In the genomic region with DNA sequence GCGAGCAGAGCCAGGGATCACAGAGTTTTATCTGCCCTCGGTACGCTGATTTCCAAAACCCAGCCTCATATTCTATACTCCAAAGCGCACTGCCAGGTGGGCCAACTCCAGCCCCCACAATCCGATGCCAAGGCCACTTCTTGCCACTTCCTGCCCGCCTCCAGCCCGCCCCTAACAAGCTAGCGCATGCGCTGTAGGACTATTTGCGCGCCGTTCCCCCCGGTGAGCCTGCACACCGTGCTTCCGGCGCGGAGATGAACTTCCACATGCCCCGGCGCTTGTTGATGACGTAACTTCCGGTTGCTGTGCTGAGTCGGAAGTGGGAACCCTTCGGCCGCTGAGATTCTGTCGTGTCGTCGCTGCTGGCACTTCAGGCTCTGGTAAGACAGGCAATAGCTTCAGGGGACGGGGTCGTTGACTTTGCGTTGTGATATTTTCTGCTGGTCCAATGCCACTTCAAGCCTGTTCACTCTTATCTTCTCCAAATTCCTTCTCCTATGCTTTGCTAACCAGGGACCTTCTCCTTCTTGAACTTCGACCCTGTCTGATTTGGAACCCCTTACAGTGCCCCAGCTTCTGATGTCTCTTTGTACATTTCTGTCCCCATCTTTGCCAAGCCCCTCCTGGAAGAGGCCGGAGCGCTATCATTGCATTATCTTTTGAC, we compare ENCODE assay signal across 8 cellular contexts. TPM values are rescaled to one million over a fixed set of nuclear protein-coding genes. Genes with fewer than 3 reads are reported as not detected.
DNase-seq lines count a peak whose midpoint lies in the region; ATAC-seq and TF ChIP-seq lines count a peak whose summit lies in the region.

A gene with protein sequence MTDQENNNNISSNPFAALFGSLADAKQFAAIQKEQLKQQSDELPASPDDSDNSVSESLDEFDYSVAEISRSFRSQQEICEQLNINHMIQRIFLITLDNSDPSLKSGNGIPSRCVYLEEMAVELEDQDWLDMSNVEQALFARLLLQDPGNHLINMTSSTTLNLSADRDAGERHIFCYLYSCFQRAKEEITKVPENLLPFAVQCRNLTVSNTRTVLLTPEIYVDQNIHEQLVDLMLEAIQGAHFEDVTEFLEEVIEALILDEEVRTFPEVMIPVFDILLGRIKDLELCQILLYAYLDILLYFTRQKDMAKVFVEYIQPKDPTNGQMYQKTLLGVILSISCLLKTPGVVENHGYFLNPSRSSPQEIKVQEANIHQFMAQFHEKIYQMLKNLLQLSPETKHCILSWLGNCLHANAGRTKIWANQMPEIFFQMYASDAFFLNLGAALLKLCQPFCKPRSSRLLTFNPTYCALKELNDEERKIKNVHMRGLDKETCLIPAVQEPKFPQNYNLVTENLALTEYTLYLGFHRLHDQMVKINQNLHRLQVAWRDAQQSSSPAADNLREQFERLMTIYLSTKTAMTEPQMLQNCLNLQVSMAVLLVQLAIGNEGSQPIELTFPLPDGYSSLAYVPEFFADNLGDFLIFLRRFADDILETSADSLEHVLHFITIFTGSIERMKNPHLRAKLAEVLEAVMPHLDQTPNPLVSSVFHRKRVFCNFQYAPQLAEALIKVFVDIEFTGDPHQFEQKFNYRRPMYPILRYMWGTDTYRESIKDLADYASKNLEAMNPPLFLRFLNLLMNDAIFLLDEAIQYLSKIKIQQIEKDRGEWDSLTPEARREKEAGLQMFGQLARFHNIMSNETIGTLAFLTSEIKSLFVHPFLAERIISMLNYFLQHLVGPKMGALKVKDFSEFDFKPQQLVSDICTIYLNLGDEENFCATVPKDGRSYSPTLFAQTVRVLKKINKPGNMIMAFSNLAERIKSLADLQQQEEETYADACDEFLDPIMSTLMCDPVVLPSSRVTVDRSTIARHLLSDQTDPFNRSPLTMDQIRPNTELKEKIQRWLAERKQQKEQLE (plus strand): TSS at position 306 of the 664 bp plus-strand sequence. CDS start 5,481 bp downstream, outside the sequence.

- ATAC-seq in GM19035 (IDR thresholded peaks at IDR 0.05; ENCODE audit: unreplicated experiment) (peak; percentile 90), HG03432 (IDR thresholded peaks at IDR 0.05; ENCODE audit: unreplicated experiment) (peak; percentile 91)
- peak; percentile 96 for ATAC-seq in activated CD4-positive, alpha-beta T cell treated with anti-CD3 and anti-CD28 coated beads for 36 hours

- CTCF ChIA-PET in activated CD4-positive, alpha-beta T cell treated with anti-CD3 and anti-CD28 coated beads for 36 hours (lab: Charles Lee), result interaction anchor here (0.6 to 2.1 kb wide), 12 partner anchors 9 to 233 kb away, joined by 3 to 9 read pairs (median 4); partner anchors contain the start of gene ATP5MG

- peak within 1 kb of the TSS; percentile 97 for H3K27ac Mint-ChIP-seq in activated CD4-positive, alpha-beta T cell treated with anti-CD3 and anti-CD28 coated beads for 36 hours

- peak within 1 kb of the TSS; percentile 100 for H3K4me3 Mint-ChIP-seq in activated CD4-positive, alpha-beta T cell treated with anti-CD3 and anti-CD28 coated beads for 36 hours

- H3K36me3 Mint-ChIP-seq in activated CD4-positive, alpha-beta T cell treated with anti-CD3 and anti-CD28 coated beads for 36 hours (ENCODE audit: low read depth), result peaks cover 14% of the 10 kb centered on the region

- no peaks in the 10 kb centered on the region for H3K9me3 Mint-ChIP-seq in activated CD4-positive, alpha-beta T cell treated with anti-CD3 and anti-CD28 coated beads for 36 hours (ENCODE audit: low read depth)

- POLR2A ChIA-PET in activated CD4-positive, alpha-beta T cell treated with anti-CD3 and anti-CD28 coated beads for 36 hours (lab: Charles Lee), result interaction anchor here (0.6 to 1.5 kb wide), 3 partner anchors 43 to 119 kb away, joined by 3 to 5 read pairs (median 5); no protein-coding TSS in a partner anchor

- TF ChIP-seq CTCF in AG09309 (IDR thresholded peaks at IDR 0.05; ENCODE audit: control insufficient read depth, insufficient read depth, low read depth, low read length, missing control alignments) (no peak), choroid plexus epithelial cell (conservative IDR thresholded peaks at IDR 0.05; ENCODE audit: low read depth, low read length) (no peak)

- DNase-seq in AG09309 (ENCODE audit: low read depth), result peak; percentile 70
- DNase-seq in NCI-H524 (lab: John Stamatoyannopoulos, UW), result peak; percentile 92 to 94
- DNase-seq in activated CD4-positive, alpha-beta T cell treated with anti-CD3 and anti-CD28 coated beads for 36 hours, result peak; percentile 99
- peak; percentile 94 for DNase-seq in choroid plexus epithelial cell (ENCODE audit: low read depth)
- peak; percentile 57 for DNase-seq in kidney glomerular epithelial cell (lab: John Stamatoyannopoulos, UW)
- DNase-seq in stimulated activated CD4-positive, alpha-beta T cell treated with anti-CD3 and anti-CD28 coated beads, Interleukin-1b, Interleukin-23, amount 100 ng/mL, for 1 hour (ENCODE audit: low read depth in 2 of 2), result peak; percentile 96

- H3K27me3 Mint-ChIP-seq in activated CD4-positive, alpha-beta T cell treated with anti-CD3 and anti-CD28 coated beads for 36 hours, result no peaks in the 10 kb centered on the region

- peaks cover 43% of the 10 kb centered on the region for H3K4me1 Mint-ChIP-seq in activated CD4-positive, alpha-beta T cell treated with anti-CD3 and anti-CD28 coated beads for 36 hours

- intact Hi-C loops in activated CD4-positive, alpha-beta T cell treated with anti-CD3 and anti-CD28 coated beads for 36 hours (cut with DNase I, micrococcal nuclease), result loop anchor here (1.0 to 2.0 kb wide), 8 partner anchors 14 to 659 kb away; partner anchors contain the start of genes ARCN1 (in 1 of the 2), ATP5MG (in 1 of the 2), KMT2A (in 1 of the 2) and RPS25 (in 1 of the 2)

- peak within 1 kb of the TSS; percentile 59 for H3K4me3 ChIP-seq in AG09309 (ENCODE audit: control insufficient read depth, low read depth, low read length)
- peak within 1 kb of the TSS; percentile 93 for H3K4me3 ChIP-seq in choroid plexus epithelial cell (ENCODE audit: low read depth, low read length)

RNA-seq across cellular contexts. Expression of the gene that starts here (rescaled TPM):
- total RNA-seq in activated CD4-positive, alpha-beta T cell treated with anti-CD3 and anti-CD28 coated beads for 36 hours, result 10 to 100 TPM; 44.2 to 50.7 TPM

Comparison
In these comparisons a context has a peak if more than half of its experiments do, and no peak if none do; other contexts are left out.
1. Peak in every context shown above with its lines: DNase-seq, ATAC-seq and H3K4me3 ChIP-seq.